21 cellular contexts compared by ENCODE assay signal in genomic region chr13:94325660-94326059, GRCh38.
DNase-seq lines count a peak whose midpoint lies in the region; ATAC-seq and TF ChIP-seq lines count a peak whose summit lies in the region.
"Had no signal": no experiment of that assay in that cellular context is flagged by ENCODE, and none has a peak within 500 bp of the region (broad histone marks: within the 10 kb centered on the region; RNA-seq: fewer than 3 reads in every experiment).

No MANE protein-coding gene starts in this region.

- no peak for TF ChIP-seq EP300 in ovary (IDR thresholded peaks at IDR 0.05)

- peaks cover 68% of the 10 kb centered on the region for H3K4me1 Mint-ChIP-seq in activated CD4-positive, alpha-beta memory T cell treated with anti-CD3 and anti-CD28 coated beads for 36 hours (ENCODE audit: low read depth)

- no peaks in the 10 kb centered on the region for H4K20me1 ChIP-seq in hepatocyte (ENCODE audit: insufficient read depth, poor library complexity, severe bottlenecking)

- no peak for TF ChIP-seq CTCF in hepatocyte (IDR thresholded peaks at IDR 0.05; ENCODE audit: poor library complexity)
- no peak for TF ChIP-seq CTCF in ovary (IDR thresholded peaks at IDR 0.05)

- H3K9me3 Mint-ChIP-seq in activated CD4-positive, alpha-beta memory T cell treated with anti-CD3 and anti-CD28 coated beads for 36 hours = peaks cover 2% of the 10 kb centered on the region

- H3K27ac ChIP-seq in hepatocyte (peak overlapping the region; percentile 56), ovary (peak overlapping the region in 1 of 2 donors; percentile 47)
- H3K27ac ChIP-seq: dorsolateral prefrontal cortex, esophagus squamous epithelium had no signal

- POLR2A ChIA-PET in activated CD4-positive, alpha-beta memory T cell treated with anti-CD3 and anti-CD28 coated beads for 36 hours (lab: Charles Lee) = no interaction called here

- H3K27ac Mint-ChIP-seq in activated CD4-positive, alpha-beta memory T cell treated with anti-CD3 and anti-CD28 coated beads for 36 hours = peak overlapping the region; percentile 23
- H3K27ac Mint-ChIP-seq: activated naive CD4-positive, alpha-beta T cell treated with anti-CD3 and anti-CD28 coated beads, Interleukin-2, amount 50 U/mL, for 24 hours had no signal

- H3K36me3 Mint-ChIP-seq in activated CD4-positive, alpha-beta memory T cell treated with anti-CD3 and anti-CD28 coated beads for 36 hours = peaks cover 2% of the 10 kb centered on the region

- peak overlapping the region; percentile 14 for H3K4me2 ChIP-seq in hepatocyte

- CTCF ChIA-PET in activated CD4-positive, alpha-beta memory T cell treated with anti-CD3 and anti-CD28 coated beads for 36 hours (lab: Charles Lee) = no interaction called here

- no peak for TF ChIP-seq POLR2A in ovary (IDR thresholded peaks at IDR 0.05)

- 54% methylated on average over 6 of the region's 6 CpGs for WGBS in hepatocyte (ENCODE audit: low lambda C conversion rate, missing lambda C conversion rate)
- 17 to 28% (median 17%) methylated on average over 6 of the region's 6 CpGs for WGBS in ovary, 3 donors

- peaks cover 5% of the 10 kb centered on the region for H3K27me3 Mint-ChIP-seq in activated CD4-positive, alpha-beta memory T cell treated with anti-CD3 and anti-CD28 coated beads for 36 hours
- H3K27me3 Mint-ChIP-seq: activated naive CD4-positive, alpha-beta T cell treated with anti-CD3 and anti-CD28 coated beads, Interleukin-2, amount 50 U/mL, for 24 hours had no signal

- H3K9me2 ChIP-seq in hepatocyte (replicated peaks; ENCODE audit: insufficient read depth) = no peaks in the 10 kb centered on the region

- H3K4me3 ChIP-seq in hepatocyte (no peak overlapping the region), ovary (no peak overlapping the region)
- H3K4me3 ChIP-seq: dorsolateral prefrontal cortex, esophagus squamous epithelium, mucosa of descending colon, skin epidermis, tibial nerve had no signal

- intact Hi-C loops in activated CD4-positive, alpha-beta memory T cell treated with anti-CD3 and anti-CD28 coated beads for 36 hours (cut with micrococcal nuclease) = loop anchor here (5.0 to 10.0 kb wide), 3 partner anchors 88 to 279 kb away; partner anchors contain the start of gene GPR180
- intact Hi-C loops in ovary (cut with DNase I) = no loop called here

- H3K4me3 Mint-ChIP-seq in activated CD4-positive, alpha-beta memory T cell treated with anti-CD3 and anti-CD28 coated beads for 36 hours = no peak overlapping the region
- H3K4me3 Mint-ChIP-seq: activated naive CD4-positive, alpha-beta T cell treated with anti-CD3 and anti-CD28 coated beads, Interleukin-2, amount 50 U/mL, for 24 hours had no signal

- peak; percentile 57 for DNase-seq in HCEC 1CT
- DNase-seq in activated CD4-positive, alpha-beta memory T cell treated with anti-CD3 and anti-CD28 coated beads for 36 hours = no peak
- no peak for DNase-seq in hepatocyte (ENCODE audit: low spot score)
- peak in 3 of 5 donors; percentile 35 to 48 (median 43) for DNase-seq in ovary
- no peak for DNase-seq in NCI-H146 treated with DMSO at 0.1 percent for 48 hours (lab: John Stamatoyannopoulos, UW; ENCODE audit: unreplicated experiment)
- DNase-seq in medulla oblongata (ENCODE audit: extremely low spot score) = no peak
- DNase-seq in NCI-H2227 treated with DMSO at 0.1 percent for 48 hours (lab: John Stamatoyannopoulos, UW) = no peak
- DNase-seq: activated CD4-positive, alpha-beta T cell treated with anti-CD3 and anti-CD28 coated beads, Interleukin-2, amount 50 U/mL, for 1 hour; activated T-cell treated with anti-CD3 and anti-CD28 coated beads, Interleukin-2, amount 50 U/mL, for 1 hour; AML-193; dorsolateral prefrontal cortex; esophagus squamous epithelium; GOT3; mucosa of descending colon; stimulated activated CD4-positive, alpha-beta T cell treated with anti-CD3 and anti-CD28 coated beads, Interleukin-4, amount 100 ng/mL, for 4 hours had no signal

- H3K9me3 ChIP-seq in hepatocyte (ENCODE audit: low read depth) = no peaks in the 10 kb centered on the region
- no peaks in the 10 kb centered on the region for H3K9me3 ChIP-seq in ovary
- H3K9me3 ChIP-seq: esophagus squamous epithelium, mucosa of descending colon, tibial nerve had no signal

- H3K4me1 ChIP-seq in hepatocyte (ENCODE audit: insufficient read depth) = peaks cover 9% of the 10 kb centered on the region
- H3K4me1 ChIP-seq in ovary (ENCODE audit: insufficient read depth) = peaks cover 25% of the 10 kb centered on the region

- no peak for ATAC-seq in GM21381 (IDR thresholded peaks at IDR 0.05; ENCODE audit: unreplicated experiment)
- ATAC-seq: mucosa of descending colon, Panc1, SK-N-SH treated with all-trans-retinoic acid at 6 μM for 48 hours had no signal

- H3K36me3 ChIP-seq in hepatocyte (replicated peaks; ENCODE audit: insufficient read depth, low read depth) = no peaks in the 10 kb centered on the region
- H3K36me3 ChIP-seq in ovary = no peaks in the 10 kb centered on the region
- H3K36me3 ChIP-seq: esophagus squamous epithelium, tibial nerve had no signal

- no peaks in the 10 kb centered on the region for H3K79me2 ChIP-seq in hepatocyte

- H3K27me3 ChIP-seq in hepatocyte = no peaks in the 10 kb centered on the region
- H3K27me3 ChIP-seq in ovary = no peaks in the 10 kb centered on the region
- H3K27me3 ChIP-seq: dorsolateral prefrontal cortex, esophagus squamous epithelium, tibial nerve had no signal

- no peak overlapping the region for H2AFZ ChIP-seq in hepatocyte

Comparison
In these comparisons a context has a peak if more than half of its experiments do, and no peak if none do; other contexts are left out.
1. DNase-seq: peak in HCEC 1CT (single experiment) and ovary (3 of 5); none in activated CD4-positive, alpha-beta memory T cell treated with anti-CD3 and anti-CD28 coated beads for 36 hours (single experiment), hepatocyte (single experiment), NCI-H146 treated with DMSO at 0.1 percent for 48 hours (single experiment), medulla oblongata (single experiment) and NCI-H2227 treated with DMSO at 0.1 percent for 48 hours (single experiment).